Comparison of ENCODE assay signal across 1 cellular context in genomic region chr3:153051427-153052095, GRCh38.
TF ChIP-seq lines count a peak whose summit lies in the region.

No MANE protein-coding gene starts in this region.

TF ChIP-seq in K562, 482 proteins besides CTCF, POLR2A, EP300 and RAD21 (continued from another document and continues in another):
- TF ChIP-seq AFF1 (IDR thresholded peaks at IDR 0.05; ENCODE audit: low read depth in 1 of 2, partially characterized antibody in 2 of 2) (no peak), NCOA1 (IDR thresholded peaks at IDR 0.05; ENCODE audit: low read depth) (no peak), ZNF143 (CRISPR knock-in tag; IDR thresholded peaks at IDR 0.05) (no peak), TEAD1 (CRISPR knock-in tag; IDR thresholded peaks at IDR 0.05) (no peak), CEBPZ (IDR thresholded peaks at IDR 0.05; ENCODE audit: borderline replicate concordance, low read depth, low read length) (no peak), NONO (IDR thresholded peaks at IDR 0.05; ENCODE audit: low read depth in 2 of 2, low read length in 1 of 2) (no peak), ELF1 (tag; IDR thresholded peaks at IDR 0.05) (peak; percentile 49; the same call in 1 of the 2 replicates), ZNF511 (CRISPR knock-in tag; IDR thresholded peaks at IDR 0.05) (no peak), PRPF4 (IDR thresholded peaks at IDR 0.05; ENCODE audit: insufficient read depth, low read depth, low read length, poor library complexity, severe bottlenecking) (no peak), ESRRB (CRISPR knock-in tag; IDR thresholded peaks at IDR 0.05; ENCODE audit: borderline replicate concordance) (no peak), GABPB2 (CRISPR knock-in tag; conservative IDR thresholded peaks at IDR 0.05) (no peak), ZNF398 (CRISPR knock-in tag; IDR thresholded peaks at IDR 0.05) (no peak), XRCC3 (IDR thresholded peaks at IDR 0.05) (no peak), ATF7 (IDR thresholded peaks at IDR 0.05) (0 out of 2 replicates have a peak, but pooled peaks have one; percentile 20), PCBP1 (IDR thresholded peaks at IDR 0.05; ENCODE audit: low read depth, low read length, poor library complexity, severe bottlenecking) (no peak), EGR1 (conservative IDR thresholded peaks at IDR 0.05) (no peak), RBM25 (IDR thresholded peaks at IDR 0.05; ENCODE audit: low read depth, low read length, severe bottlenecking) (no peak), FOXO4 (CRISPR knock-in tag; IDR thresholded peaks at IDR 0.05) (no peak), THRAP3 (IDR thresholded peaks at IDR 0.05; ENCODE audit: borderline replicate concordance) (no peak), NFXL1 (CRISPR knock-in tag; IDR thresholded peaks at IDR 0.05) (no peak), FOXK1 (CRISPR knock-in tag; IDR thresholded peaks at IDR 0.05; ENCODE audit: borderline replicate concordance) (no peak), HSF4 (CRISPR knock-in tag; IDR thresholded peaks at IDR 0.05; ENCODE audit: borderline replicate concordance) (no peak), NCOR1 (IDR thresholded peaks at IDR 0.05) (peak; percentile 39; the same call in 1 of the 2 replicates), POLR3A (IDR thresholded peaks at IDR 0.05; ENCODE audit: borderline replicate concordance, extremely low read depth, insufficient read depth, insufficient read length) (no peak), SP2 (IDR thresholded peaks at IDR 0.05; ENCODE audit: extremely low read depth, low read depth, low read length, poor library complexity, severe bottlenecking) (no peak), ZNF324 (CRISPR knock-in tag; IDR thresholded peaks at IDR 0.05) (no peak), ZNF707 (CRISPR knock-in tag; conservative IDR thresholded peaks at IDR 0.05) (no peak), JUNB (CRISPR knock-in tag; conservative IDR thresholded peaks at IDR 0.05) (no peak; the same call in 1 of the 2 replicates), BRF1 (IDR thresholded peaks at IDR 0.05; ENCODE audit: borderline replicate concordance, extremely low read depth, insufficient read length) (no peak), ZBTB34 (CRISPR knock-in tag; IDR thresholded peaks at IDR 0.05) (no peak), SPI1 (IDR thresholded peaks at IDR 0.05; ENCODE audit: borderline replicate concordance, low read depth, low read length) (no peak), ZC3H8 (IDR thresholded peaks at IDR 0.05) (no peak), TCF3 (CRISPR knock-in tag; IDR thresholded peaks at IDR 0.05) (peak; percentile 57; the same call in 1 of the 2 replicates), MXD1 (CRISPR knock-in tag; IDR thresholded peaks at IDR 0.05; ENCODE audit: borderline replicate concordance, poor library complexity, severe bottlenecking) (no peak), HDAC8 (tag; IDR thresholded peaks at IDR 0.05) (no peak), ZNF592 (IDR thresholded peaks at IDR 0.05) (peak; percentile 56; the same call in 1 of the 2 replicates), MAX (CRISPR knock-in tag; IDR thresholded peaks at IDR 0.05) (no peak), NUFIP1 (IDR thresholded peaks at IDR 0.05; ENCODE audit: partially characterized antibody) (no peak), PHB (CRISPR knock-in tag; IDR thresholded peaks at IDR 0.05) (no peak), BCL6 (CRISPR knock-in tag; IDR thresholded peaks at IDR 0.05) (no peak)
